In genomic region chr9:97851450-97851883, GRCh38 we compare ENCODE assay signal across 1 cellular context.
TF ChIP-seq lines count a peak whose summit lies in the region.

No MANE protein-coding gene starts in this region.

TF ChIP-seq in H1, 55 proteins besides CTCF, POLR2A, EP300 and RAD21:
- TF ChIP-seq ATF2 (IDR thresholded peaks at IDR 0.05; ENCODE audit: low read length) (no peak), TEAD4 (IDR thresholded peaks at IDR 0.05; ENCODE audit: low read depth, low read length) (no peak), CHD2 (IDR thresholded peaks at IDR 0.05; ENCODE audit: low read length) (no peak), CBX5 (IDR thresholded peaks at IDR 0.05; ENCODE audit: low read depth, low read length) (no peak), NANOG (IDR thresholded peaks at IDR 0.05; ENCODE audit: insufficient read depth, low read depth, low read length, poor library complexity, severe bottlenecking) (no peak), RXRA (IDR thresholded peaks at IDR 0.05; ENCODE audit: insufficient read depth, low read depth, low read length) (no peak), EZH2 (IDR thresholded peaks at IDR 0.05; ENCODE audit: low read depth, low read length, severe bottlenecking) (peak; percentile 53), HDAC2 (IDR thresholded peaks at IDR 0.05; ENCODE audit: borderline replicate concordance in 1 of 2, low read depth in 2 of 2, low read length in 2 of 2) (no peak), CHD7 (IDR thresholded peaks at IDR 0.05; ENCODE audit: insufficient replicate concordance, low read length) (no peak), ATF3 (IDR thresholded peaks at IDR 0.05; ENCODE audit: insufficient read depth, low read depth, low read length) (no peak), FOSL1 (IDR thresholded peaks at IDR 0.05; ENCODE audit: insufficient read depth, low read depth, low read length) (no peak), CBX8 (IDR thresholded peaks at IDR 0.05; ENCODE audit: borderline replicate concordance, low read depth, low read length) (peak; percentile 79; the same call in 1 of the 2 replicates), SIRT6 (IDR thresholded peaks at IDR 0.05; ENCODE audit: low read length) (no peak), YY1 (IDR thresholded peaks at IDR 0.05; ENCODE audit: low read depth, low read length) (no peak), RNF2 (IDR thresholded peaks at IDR 0.05; ENCODE audit: borderline replicate concordance, low read depth, low read length, missing control alignments, poor library complexity, severe bottlenecking) (peak; percentile 92), RBBP5 (IDR thresholded peaks at IDR 0.05; ENCODE audit: borderline replicate concordance, low read depth, low read length) (no peak), SUZ12 (IDR thresholded peaks at IDR 0.05; ENCODE audit: low read length) (peak; percentile 62; the same call in 1 of the 2 replicates), CTBP2 (IDR thresholded peaks at IDR 0.05; ENCODE audit: borderline replicate concordance, insufficient read depth, insufficient read length, low read length) (no peak), JUN (IDR thresholded peaks at IDR 0.05; ENCODE audit: low read depth, low read length) (no peak), TAF7 (optimal IDR thresholded peaks at IDR 0.05; ENCODE audit: borderline replicate concordance, low read depth, low read length) (no peak), TAF1 (IDR thresholded peaks at IDR 0.05; ENCODE audit: low read depth, low read length) (no peak), SP1 (IDR thresholded peaks at IDR 0.05; ENCODE audit: low read depth, low read length) (0 out of 2 replicates have a peak, but pooled peaks have one; percentile 12)
